Comparison of ENCODE assay signal across 32 cellular contexts in the genomic region with DNA sequence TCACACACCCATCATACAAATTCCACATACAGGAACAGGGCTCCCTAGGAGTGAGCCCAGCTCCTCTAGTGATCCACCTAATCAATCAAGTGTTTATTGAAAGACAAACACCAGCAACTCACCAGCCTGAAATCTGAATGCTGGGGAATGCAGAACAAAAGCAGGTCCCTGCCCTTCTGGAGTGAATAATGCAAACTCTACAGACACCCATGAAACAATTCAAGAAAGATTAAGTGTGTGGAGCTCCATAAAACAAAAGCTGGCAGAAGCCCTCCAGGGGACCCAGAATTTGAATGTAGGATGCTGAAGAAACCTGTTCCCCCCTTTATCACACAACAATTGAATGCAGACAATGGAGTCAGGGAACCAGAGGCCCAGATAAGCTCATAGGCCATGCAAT.
"Had no signal": no experiment of that assay in that cellular context is flagged by ENCODE, and none has a peak within 500 bp of the region (broad histone marks: within the 10 kb centered on the region; RNA-seq: fewer than 3 reads in every experiment).

No MANE protein-coding gene starts in this region.

- H3K4me3 ChIP-seq: adrenal gland, body of pancreas, breast epithelium, MG63, SJSA1 had no signal

- H3K9ac ChIP-seq: SK-N-SH had no signal

- H3K4me2 ChIP-seq: SK-N-SH had no signal

- H3K9me3 Mint-ChIP-seq: activated naive CD4-positive, alpha-beta T cell treated with anti-CD3 and anti-CD28 coated beads for 36 hours; activated T-cell treated with anti-CD3 and anti-CD28 coated beads, Interleukin-2, amount 50 U/mL, for 4 hours; activated T-helper 1 cell treated with anti-CD3 and anti-CD28 coated beads, Interleukin-12 subunit alpha, Interleukin-12 subunit beta, Interleukin-2, Interleukin-4 antibody, amounts not matched to agents 30 ng/mL and 10 ng/mL and 1 ng/mL, durations not matched to agents 14 hours and 24 hours and 36 hours; T-helper 1 cell treated with Interleukin-12 subunit alpha and Interleukin-12 subunit beta and Interleukin-4 antibody, amounts not matched to agents 30 μg/mL and 1 μg/mL, for 36 hours; T-helper 2 cell treated with Interferon-gamma antibody and Interleukin-4, amounts not matched to agents 5 μg/mL and 100 μg/mL, for 36 hours had no signal

- H3K27ac ChIP-seq: adrenal gland, body of pancreas, breast epithelium, SJSA1 had no signal

- H3K4me1 Mint-ChIP-seq: activated CD4-positive, alpha-beta T cell treated with anti-CD3 and anti-CD28 coated beads for 36 hours; activated CD4-positive, alpha-beta T cell treated with anti-CD3 and anti-CD28 coated beads, Interleukin-2, amount 10 ng/mL, durations not matched to agents 7 days and 5 days had no signal

- H3K9me3 ChIP-seq: adrenal gland, body of pancreas, breast epithelium, MG63, SJSA1, SK-N-SH had no signal

- H3K27ac Mint-ChIP-seq: activated CD4-positive, alpha-beta T cell treated with anti-CD3 and anti-CD28 coated beads for 36 hours; activated CD4-positive, alpha-beta T cell treated with anti-CD3 and anti-CD28 coated beads, Interleukin-2, amount 10 ng/mL, durations not matched to agents 7 days and 5 days; activated CD8-positive, alpha-beta T cell treated with anti-CD3 and anti-CD28 coated beads, Interleukin-2, amount 10 ng/mL, durations not matched to agents 7 days and 5 days; activated naive CD4-positive, alpha-beta T cell treated with anti-CD3 and anti-CD28 coated beads for 36 hours; activated naive CD4-positive, alpha-beta T cell treated with anti-CD3 and anti-CD28 coated beads, Interleukin-2, amount 50 U/mL, for 72 hours; activated T-helper 1 cell treated with anti-CD3 and anti-CD28 coated beads, Interleukin-12 subunit alpha, Interleukin-12 subunit beta, Interleukin-2, Interleukin-4 antibody, amounts not matched to agents 30 ng/mL and 10 ng/mL and 1 ng/mL, durations not matched to agents 14 hours and 24 hours and 36 hours; T-helper 1 cell treated with Interleukin-12 subunit alpha and Interleukin-12 subunit beta and Interleukin-4 antibody, amounts not matched to agents 30 μg/mL and 1 μg/mL, for 36 hours; T-helper 2 cell treated with Interferon-gamma antibody and Interleukin-4, amounts not matched to agents 5 μg/mL and 100 μg/mL, for 36 hours had no signal

- ATAC-seq: activated CD4-positive, alpha-beta T cell treated with anti-CD3 and anti-CD28 coated beads for 36 hours; activated CD4-positive, CD25-positive, alpha-beta regulatory T cell treated with anti-CD3 and anti-CD28 coated beads, Interleukin-2, amount 50 U/mL, for 24 hours; activated CD8-positive, alpha-beta T cell treated with anti-CD3 and anti-CD28 coated beads, Interleukin-2, amount 10 ng/mL, durations not matched to agents 7 days and 5 days; activated naive CD4-positive, alpha-beta T cell treated with anti-CD3 and anti-CD28 coated beads, Interleukin-2, amount 50 U/mL, for 72 hours; activated T-cell treated with anti-CD3 and anti-CD28 coated beads, Interleukin-2, amount 50 U/mL, for 4 hours; body of pancreas; Panc1 had no signal

- H3K36me3 ChIP-seq: adrenal gland, breast epithelium, MG63, SJSA1 had no signal

- H3K27me3 Mint-ChIP-seq: activated CD4-positive, alpha-beta T cell treated with anti-CD3 and anti-CD28 coated beads for 36 hours; activated CD4-positive, alpha-beta T cell treated with anti-CD3 and anti-CD28 coated beads, Interleukin-2, amount 10 ng/mL, durations not matched to agents 7 days and 5 days had no signal

- H3K27me3 ChIP-seq: adrenal gland, body of pancreas, breast epithelium, MG63, SJSA1 had no signal

- H3K4me1 ChIP-seq: adrenal gland, body of pancreas, breast epithelium, SJSA1 had no signal

- DNase-seq: activated CD4-positive, alpha-beta T cell treated with anti-CD3 and anti-CD28 coated beads for 36 hours; activated CD4-positive, alpha-beta T cell treated with anti-CD3 and anti-CD28 coated beads, Interleukin-2, amount 10 ng/mL, durations not matched to agents 7 days and 5 days; activated CD4-positive, alpha-beta T cell treated with anti-CD3 and anti-CD28 coated beads, Interleukin-2, amount 50 U/mL, for 48 hours; activated CD8-positive, alpha-beta T cell treated with anti-CD3 and anti-CD28 coated beads, Interleukin-2, amount 10 ng/mL, durations not matched to agents 7 days and 5 days; activated gamma-delta T cell treated with Interleukin-2 at 50 U/mL for 16 hours; activated naive CD4-positive, alpha-beta T cell treated with anti-CD3 and anti-CD28 coated beads for 36 hours; activated T-cell treated with anti-CD3 and anti-CD28 coated beads, Interleukin-2, amount 50 U/mL, for 4 hours; adrenal gland; body of pancreas; Kasumi-1; KG1; MG63; NCI-H1048; NCI-H1105 treated with DMSO at 0.1 percent for 48 hours; NCI-H1436; NCI-H1694; NCI-H1930; NCI-H2081 treated with DMSO at 0.1 percent for 48 hours; NCI-H345; NCI-H510A; NCI-H69; RPMI8226; SHP77 treated with DMSO at 0.1 percent for 48 hours; SK-N-SH had no signal

- H3K4me3 Mint-ChIP-seq: activated CD4-positive, alpha-beta T cell treated with anti-CD3 and anti-CD28 coated beads for 36 hours; activated CD4-positive, alpha-beta T cell treated with anti-CD3 and anti-CD28 coated beads, Interleukin-2, amount 10 ng/mL, durations not matched to agents 7 days and 5 days; activated CD8-positive, alpha-beta T cell treated with anti-CD3 and anti-CD28 coated beads, Interleukin-2, amount 10 ng/mL, durations not matched to agents 7 days and 5 days; activated naive CD4-positive, alpha-beta T cell treated with anti-CD3 and anti-CD28 coated beads for 36 hours; activated T-cell treated with anti-CD3 and anti-CD28 coated beads, Interleukin-2, amount 50 U/mL, for 4 hours; activated T-helper 1 cell treated with anti-CD3 and anti-CD28 coated beads, Interleukin-12 subunit alpha, Interleukin-12 subunit beta, Interleukin-2, Interleukin-4 antibody, amounts not matched to agents 30 ng/mL and 10 ng/mL and 1 ng/mL, durations not matched to agents 14 hours and 24 hours and 36 hours; T-helper 1 cell treated with Interleukin-12 subunit alpha and Interleukin-12 subunit beta and Interleukin-4 antibody, amounts not matched to agents 30 μg/mL and 1 μg/mL, for 36 hours; T-helper 2 cell treated with Interferon-gamma antibody and Interleukin-4, amounts not matched to agents 5 μg/mL and 100 μg/mL, for 36 hours had no signal

- H3K36me3 Mint-ChIP-seq: activated naive CD4-positive, alpha-beta T cell treated with anti-CD3 and anti-CD28 coated beads, Interleukin-2, amount 50 U/mL, for 72 hours had no signal
